ENCODE assay signal across 1 cellular context in genomic region chr22:25236417-25236816, GRCh38.
TF ChIP-seq lines count a peak whose summit lies in the region.

No MANE protein-coding gene starts in this region.

TF ChIP-seq in A549, 52 proteins besides CTCF, POLR2A, EP300 and RAD21 (continued from another document):
- TF ChIP-seq NFE2L2 (conservative IDR thresholded peaks at IDR 0.05; ENCODE audit: low read length): no peak
- no peak for TF ChIP-seq GATA3 (IDR thresholded peaks at IDR 0.05; ENCODE audit: borderline replicate concordance)
- TF ChIP-seq KDM1A (IDR thresholded peaks at IDR 0.05; ENCODE audit: low read depth): no peak
- TF ChIP-seq E2F6 (IDR thresholded peaks at IDR 0.05; ENCODE audit: borderline replicate concordance, low read depth): no peak
- no peak for TF ChIP-seq BCL3 (IDR thresholded peaks at IDR 0.05)
